28 cellular contexts compared by ENCODE assay signal in the genomic region with DNA sequence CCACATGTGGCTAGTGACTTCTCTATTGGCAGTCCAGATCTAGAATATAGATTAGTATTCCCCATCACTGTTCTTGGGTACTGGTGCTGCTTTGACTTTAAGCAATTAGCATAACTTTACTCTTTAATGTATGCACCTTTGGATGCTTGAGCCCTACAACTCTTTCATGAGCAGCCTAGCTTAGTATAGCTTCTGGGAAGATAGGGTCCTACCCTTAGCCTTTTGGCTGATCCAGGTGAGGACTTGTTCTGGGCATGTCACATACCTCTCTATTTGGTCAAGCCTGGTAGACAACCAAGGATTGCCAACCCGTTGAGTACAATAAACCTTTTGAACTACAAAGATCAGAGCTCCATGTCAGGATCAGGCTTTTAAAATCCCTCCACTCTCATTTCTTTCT.
"Had no signal": no experiment of that assay in that cellular context is flagged by ENCODE, and none has a peak within 500 bp of the region (broad histone marks: within the 10 kb centered on the region; RNA-seq: fewer than 3 reads in every experiment).

No MANE protein-coding gene starts in this region.

- H3K9me3 ChIP-seq: ascending aorta, esophagus muscularis mucosa, heart right ventricle, ovary, right lobe of liver, uterus had no signal

- H3K27ac Mint-ChIP-seq: activated CD8-positive, alpha-beta T cell treated with anti-CD3 and anti-CD28 coated beads for 36 hours; activated naive CD8-positive, alpha-beta T cell treated with anti-CD3 and anti-CD28 coated beads, Interleukin-2, amount 10 ng/mL, durations not matched to agents 7 days and 5 days; brain; endodermal cell; memory B cell; progenitor cell of endocrine pancreas; stimulated activated naive CD8-positive, alpha-beta T cell treated with anti-CD3 and anti-CD28 coated beads, Interleukin-15, Interleukin-2, amounts not matched to agents 100 ng/mL and 50 ng/mL, for 24 hours; type B pancreatic cell had no signal

- H3K27ac ChIP-seq: ascending aorta, esophagus muscularis mucosa, foreskin keratinocyte, heart right ventricle, ovary, right lobe of liver, uterus, VCaP had no signal

- H3K4me1 ChIP-seq: foreskin keratinocyte, right lobe of liver, uterus had no signal

- H3K4me1 Mint-ChIP-seq: brain had no signal

- H3K27me3 ChIP-seq: ascending aorta, esophagus muscularis mucosa, foreskin keratinocyte, heart right ventricle, ovary, right lobe of liver, uterus had no signal

- H3K36me3 ChIP-seq: ovary, right lobe of liver, uterus had no signal

- DNase-seq: activated CD4-positive, alpha-beta T cell treated with anti-CD3 and anti-CD28 coated beads, Interleukin-2, amount 50 U/mL, for 1 hour; activated CD4-positive, CD25-positive, alpha-beta regulatory T cell treated with anti-CD3 and anti-CD28 coated beads, Interleukin-2, amount 50 U/mL, for 72 hours; activated CD8-positive, alpha-beta T cell treated with anti-CD3 and anti-CD28 coated beads for 36 hours; activated effector memory CD4-positive, alpha-beta T cell treated with Interleukin-2 at 50 U/mL for 16 hours; activated naive CD4-positive, alpha-beta T cell treated with Interleukin-2 at 50 U/mL for 16 hours; activated naive CD8-positive, alpha-beta T cell treated with anti-CD3 and anti-CD28 coated beads, Interleukin-2, amount 10 ng/mL, durations not matched to agents 7 days and 5 days; activated T-cell treated with anti-CD3 and anti-CD28 coated beads, Interleukin-2, amount 50 U/mL, for 48 hours; central memory CD4-positive, alpha-beta T cell; endodermal cell; heart right ventricle; islet precursor cell; left cardiac atrium; midbrain; naive thymus-derived CD4-positive, alpha-beta T cell; ovary; right lobe of liver; stimulated activated CD4-positive, alpha-beta T cell treated with anti-CD3 and anti-CD28 coated beads, Interleukin-4, amount 100 ng/mL, for 1 hour; T-helper 9 cell; uterus had no signal

- ATAC-seq: activated CD8-positive, alpha-beta T cell treated with anti-CD3 and anti-CD28 coated beads for 36 hours; foreskin keratinocyte; heart right ventricle; left cardiac atrium; naive thymus-derived CD4-positive, alpha-beta T cell; right lobe of liver had no signal

- H3K9me3 Mint-ChIP-seq: activated CD8-positive, alpha-beta T cell treated with anti-CD3 and anti-CD28 coated beads for 36 hours; activated naive CD8-positive, alpha-beta T cell treated with anti-CD3 and anti-CD28 coated beads, Interleukin-2, amount 10 ng/mL, durations not matched to agents 7 days and 5 days; brain; endodermal cell; memory B cell; naive thymus-derived CD4-positive, alpha-beta T cell; stimulated activated naive CD8-positive, alpha-beta T cell treated with anti-CD3 and anti-CD28 coated beads, Interleukin-15, Interleukin-2, amounts not matched to agents 100 ng/mL and 50 ng/mL, for 24 hours; type B pancreatic cell had no signal

- H3K4me3 Mint-ChIP-seq: activated CD8-positive, alpha-beta T cell treated with anti-CD3 and anti-CD28 coated beads for 36 hours; activated naive CD8-positive, alpha-beta T cell treated with anti-CD3 and anti-CD28 coated beads, Interleukin-2, amount 10 ng/mL, durations not matched to agents 7 days and 5 days; brain; endodermal cell; memory B cell; naive thymus-derived CD4-positive, alpha-beta T cell; stimulated activated naive CD8-positive, alpha-beta T cell treated with anti-CD3 and anti-CD28 coated beads, Interleukin-15, Interleukin-2, amounts not matched to agents 100 ng/mL and 50 ng/mL, for 24 hours; type B pancreatic cell had no signal

- H3K4me3 ChIP-seq: ascending aorta, esophagus muscularis mucosa, heart right ventricle, ovary, right lobe of liver, uterus had no signal

- H3K27me3 Mint-ChIP-seq: activated CD8-positive, alpha-beta T cell treated with anti-CD3 and anti-CD28 coated beads for 36 hours; activated naive CD8-positive, alpha-beta T cell treated with anti-CD3 and anti-CD28 coated beads, Interleukin-2, amount 10 ng/mL, durations not matched to agents 7 days and 5 days; brain; memory B cell; naive thymus-derived CD4-positive, alpha-beta T cell; progenitor cell of endocrine pancreas; stimulated activated naive CD8-positive, alpha-beta T cell treated with anti-CD3 and anti-CD28 coated beads, Interleukin-15, Interleukin-2, amounts not matched to agents 100 ng/mL and 50 ng/mL, for 24 hours; type B pancreatic cell had no signal

- H3K36me3 Mint-ChIP-seq: type B pancreatic cell had no signal
